In the genomic region with DNA sequence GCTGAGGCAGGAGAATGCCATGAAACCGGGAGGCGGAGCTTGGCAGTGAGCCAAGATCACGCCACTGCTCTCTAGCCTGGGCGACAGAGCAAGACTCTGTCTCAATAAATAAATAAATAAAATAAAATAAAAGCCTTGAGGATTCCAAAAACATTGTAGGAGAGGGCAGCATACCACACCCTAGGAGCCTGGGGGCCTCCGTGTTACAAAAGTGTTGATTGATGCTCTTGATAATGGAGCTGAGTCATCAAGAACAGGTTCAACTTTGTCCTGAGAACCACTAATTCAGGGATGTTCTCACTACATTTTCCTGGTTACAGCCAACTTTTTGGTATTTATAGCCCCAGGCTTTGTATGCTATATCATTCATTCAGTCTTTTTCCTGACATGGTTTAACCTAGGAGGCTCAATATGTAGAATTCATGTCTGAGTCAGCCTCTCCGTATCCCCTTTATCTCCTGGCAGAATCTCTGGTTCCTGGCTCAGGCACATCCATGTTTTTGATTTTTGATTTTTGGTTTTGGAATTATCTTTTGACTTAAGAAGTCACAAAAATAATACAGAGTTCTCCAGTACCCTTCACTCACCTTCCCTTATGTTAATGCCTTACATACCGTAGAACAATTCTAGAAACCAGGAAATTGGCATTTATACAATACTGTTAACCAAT, we compare ENCODE assay signal across 13 cellular contexts.
DNase-seq lines count a peak whose midpoint lies in the region; ATAC-seq and TF ChIP-seq lines count a peak whose summit lies in the region.
"Had no signal": no experiment of that assay in that cellular context is flagged by ENCODE, and none has a peak within 500 bp of the region (broad histone marks: within the 10 kb centered on the region; RNA-seq: fewer than 3 reads in every experiment).

No MANE protein-coding gene starts in this region.

- peaks cover 12% of the 10 kb centered on the region for H3K4me1 ChIP-seq in suprapubic skin

- no peaks in the 10 kb centered on the region for H3K27me3 ChIP-seq in suprapubic skin
- H3K27me3 ChIP-seq: transverse colon had no signal

- intact Hi-C loops in Right ventricle myocardium superior (cut with DNase I) (no loop called here), cardiac septum (cut with DNase I) (no loop called here)

- H3K9me3 ChIP-seq in suprapubic skin = no peaks in the 10 kb centered on the region
- H3K9me3 ChIP-seq: transverse colon had no signal

- no peak for TF ChIP-seq CTCF in suprapubic skin (IDR thresholded peaks at IDR 0.05)

- H3K36me3 ChIP-seq in suprapubic skin = no peaks in the 10 kb centered on the region
- H3K36me3 ChIP-seq: transverse colon had no signal

- ATAC-seq in Right ventricle myocardium superior (ENCODE audit: poor library complexity) (no peak), esophagus mucosa (peak; percentile 95), GM18520 (IDR thresholded peaks at IDR 0.05; ENCODE audit: unreplicated experiment) (no peak), HG02763 (IDR thresholded peaks at IDR 0.05; ENCODE audit: unreplicated experiment) (no peak)
- ATAC-seq: effector memory CD8-positive, alpha-beta T cell had no signal

- TF ChIP-seq POLR2A in suprapubic skin (IDR thresholded peaks at IDR 0.05) = no peak

- no peak for TF ChIP-seq EP300 in suprapubic skin (IDR thresholded peaks at IDR 0.05)

- 40% methylated on average over 7 of the region's 7 CpGs for WGBS in suprapubic skin

- peak; percentile 52 for DNase-seq in Right ventricle myocardium superior
- DNase-seq in cardiac septum (ENCODE audit: low spot score) = no peak
- peak; percentile 99 for DNase-seq in RPMI7951 (ENCODE audit: low read depth)
- DNase-seq in suprapubic skin (ENCODE audit: low spot score in 2 of 2) = peak in 1 of 2 donors; percentile 65
- DNase-seq in NCI-H526 treated with DMSO at 0.1 percent for 48 hours (lab: John Stamatoyannopoulos, UW) = no peak
- DNase-seq: activated B cell treated with CpG ODN at 0.5 μM for 24 hours; activated gamma-delta T cell treated with Interleukin-2 at 50 U/mL for 16 hours; effector memory CD8-positive, alpha-beta T cell; transverse colon had no signal

- peak overlapping the region; percentile 37 for H3K27ac ChIP-seq in suprapubic skin
- H3K27ac ChIP-seq: parathyroid adenoma, transverse colon had no signal

- no peak overlapping the region for H3K4me3 ChIP-seq in suprapubic skin
- H3K4me3 ChIP-seq: transverse colon had no signal

Comparison
In these comparisons a context has a peak if more than half of its experiments do, and no peak if none do; other contexts are left out.
1. DNase-seq: peak in Right ventricle myocardium superior (single experiment) and RPMI7951 (single experiment); none in cardiac septum (single experiment) and NCI-H526 treated with DMSO at 0.1 percent for 48 hours (single experiment).